In genomic region chr10:21572578-21572977, GRCh38 we compare ENCODE assay signal across 15 cellular contexts. TPM values are rescaled to one million over a fixed set of nuclear protein-coding genes. Genes with fewer than 3 reads are reported as not detected.
A peak's percentile ranks its signal among the peaks of the same experiment; 100 is the strongest.
DNase-seq lines count a peak whose midpoint lies in the region; ATAC-seq and TF ChIP-seq lines count a peak whose summit lies in the region.
"Had no signal": no experiment of that assay in that cellular context is flagged by ENCODE, and none has a peak within 500 bp of the region (broad histone marks: within the 10 kb centered on the region; RNA-seq: fewer than 3 reads in every experiment).

No MANE protein-coding gene starts in this region.

- no peaks in the 10 kb centered on the region; the same call in 1 of the 2 replicates for H3K27me3 Mint-ChIP-seq in H9 (ENCODE audit: low read depth)
- H3K27me3 Mint-ChIP-seq in CD4-positive, alpha-beta memory T cell, result no peaks in the 10 kb centered on the region

- H2AFZ ChIP-seq in H9 (ENCODE audit: low read length), result no peak overlapping the region

- no peak overlapping the region for H2BK20ac ChIP-seq in H9 (ENCODE audit: low read depth, low read length, poor library complexity, severe bottlenecking)

- H3K4me2 ChIP-seq in H9 (ENCODE audit: insufficient read depth, insufficient read length, low read length), result no peak overlapping the region

- POLR2A ChIA-PET in CD4-positive, alpha-beta memory T cell (lab: Charles Lee; ENCODE audit: partially characterized antibody), result no interaction called here

- H3K36me3 Mint-ChIP-seq in H9 (ENCODE audit: insufficient read depth in 1 of 3, low read depth in 3 of 3), result peaks cover 5 to 24% (median 23%) of the 10 kb centered on the region in 3 experiments; a peak in 6 of 7 replicates
- H3K36me3 Mint-ChIP-seq in CD4-positive, alpha-beta memory T cell, result peaks cover 30 to 40% of the 10 kb centered on the region in 2 donors

- H3K9ac ChIP-seq in H9 (ENCODE audit: extremely low read depth, insufficient read length, low read length), result no peak overlapping the region

- no peaks in the 10 kb centered on the region for H3K9me3 ChIP-seq in H9 (ENCODE audit: control insufficient read depth, low read depth, low read length)
- no peaks in the 10 kb centered on the region for H3K9me3 ChIP-seq in CD4-positive, alpha-beta memory T cell (ENCODE audit: control insufficient read depth in 1 of 2, low read length in 2 of 2)
- H3K9me3 ChIP-seq: upper lobe of left lung had no signal

- H3K4me1 ChIP-seq in H9 (ENCODE audit: insufficient read depth, low read length), result no peaks in the 10 kb centered on the region
- H3K4me1 ChIP-seq in CD4-positive, alpha-beta memory T cell (ENCODE audit: insufficient read depth, low read length), result peaks cover 31% of the 10 kb centered on the region

- no peaks in the 10 kb centered on the region for H4K20me1 ChIP-seq in H9 (ENCODE audit: control insufficient read depth, insufficient read depth, insufficient read length)

- no peak overlapping the region for H3K4me3 ChIP-seq in AG10803 (ENCODE audit: low read length)
- no peak overlapping the region for H3K4me3 ChIP-seq in CD4-positive, alpha-beta memory T cell (ENCODE audit: low read length in 2 of 2)
- H3K4me3 ChIP-seq: upper lobe of left lung had no signal

- H2BK120ac ChIP-seq in H9 (ENCODE audit: low read depth, low read length, poor library complexity, severe bottlenecking), result no peak overlapping the region

- no peaks in the 10 kb centered on the region for H3K23me2 ChIP-seq in H9 (ENCODE audit: insufficient read length, low read depth, low read length, poor library complexity, severe bottlenecking)

- peaks cover 6% of the 10 kb centered on the region; the same call in 1 of the 2 replicates for H3K79me2 ChIP-seq in H9 (ENCODE audit: insufficient read depth, low read length)

- H3K23ac ChIP-seq in H9 (ENCODE audit: insufficient read length, low read depth, low read length), result no peak overlapping the region

- H3K79me1 ChIP-seq in H9 (ENCODE audit: insufficient read depth, low read depth, low read length, poor library complexity, severe bottlenecking), result no peaks in the 10 kb centered on the region

- H3K56ac ChIP-seq in H9 (ENCODE audit: insufficient read length, low read depth, low read length), result no peak overlapping the region

- no peak overlapping the region for H3K27ac ChIP-seq in H9 (ENCODE audit: insufficient read length, low read depth, low read length)
- H3K27ac ChIP-seq in CD4-positive, alpha-beta memory T cell (ENCODE audit: low read depth, low read length), result no peak overlapping the region
- H3K27ac ChIP-seq: upper lobe of left lung had no signal

- H4K5ac ChIP-seq in H9 (ENCODE audit: insufficient read length, low read depth, low read length), result no peak overlapping the region

- H3K18ac ChIP-seq in H9 (ENCODE audit: insufficient read length, low read depth, low read length), result no peak overlapping the region

- no peak overlapping the region for H4K8ac ChIP-seq in H9 (replicated peaks; ENCODE audit: insufficient read length, low read depth, low read length)

- H2BK12ac ChIP-seq in H9 (ENCODE audit: insufficient read length, low read depth, low read length), result no peak overlapping the region

- H2AK5ac ChIP-seq in H9 (ENCODE audit: insufficient read length, low read length), result no peak overlapping the region

- H4K91ac ChIP-seq in H9 (ENCODE audit: insufficient read length, low read depth, low read length), result no peak overlapping the region

- no peak overlapping the region for H3T11ph ChIP-seq in H9 (ENCODE audit: low read length)

- H2BK15ac ChIP-seq in H9 (ENCODE audit: low read depth, low read length), result no peak overlapping the region

- H3K4me3 Mint-ChIP-seq in H9, result no peak overlapping the region
- no peak overlapping the region for H3K4me3 Mint-ChIP-seq in CD4-positive, alpha-beta memory T cell

- ATAC-seq in SK-N-SH treated with all-trans-retinoic acid at 6 μM for 48 hours, result peak; percentile 84
- no peak for ATAC-seq in HG03045 (IDR thresholded peaks at IDR 0.05; ENCODE audit: unreplicated experiment)

- no peak overlapping the region for H3K4ac ChIP-seq in H9 (ENCODE audit: low read depth, low read length)

- no CpG with 5 or more reads among the region's 3 CpGs for WGBS in H9 (ENCODE audit: extremely low coverage, insufficient read length, low lambda C conversion rate)

- peak overlapping the region in 1 of 3 experiments; percentile 72; a peak in 2 of 7 replicates for H3K27ac Mint-ChIP-seq in H9
- no peak overlapping the region for H3K27ac Mint-ChIP-seq in CD4-positive, alpha-beta memory T cell

- H3K36me3 ChIP-seq in CD4-positive, alpha-beta memory T cell (ENCODE audit: insufficient read depth, low read length), result no peaks in the 10 kb centered on the region

- peaks cover 19 to 37% of the 10 kb centered on the region in 2 experiments for H3K4me1 Mint-ChIP-seq in H9
- H3K4me1 Mint-ChIP-seq in CD4-positive, alpha-beta memory T cell, result peaks cover 41 to 58% (median 48%) of the 10 kb centered on the region in 4 donors

- DNase-seq in AG10803 (ENCODE audit: low read depth), result peak; percentile 67
- DNase-seq in fibroblast of the conjunctiva (ENCODE audit: low read depth), result peak; percentile 43
- peak; percentile 15 for DNase-seq in non-pigmented ciliary epithelial cell (ENCODE audit: low read depth)
- no peak for DNase-seq in H9
- no peak for DNase-seq in CD4-positive, alpha-beta memory T cell
- no peak for DNase-seq in NCI-H2107 (lab: John Stamatoyannopoulos, UW)
- DNase-seq: activated naive CD4-positive, alpha-beta T cell treated with Interleukin-2 at 50 U/mL for 16 hours; DMS53; mesendoderm; NCI-H2171; retina; T-helper 1 cell; upper lobe of left lung had no signal

- CTCF ChIA-PET in CD4-positive, alpha-beta memory T cell (lab: Charles Lee; ENCODE audit: partially characterized antibody), result no interaction called here

- intact Hi-C loops in CD4-positive, alpha-beta memory T cell (cut with micrococcal nuclease), result no loop called here

- H3K14ac ChIP-seq in H9 (ENCODE audit: insufficient read depth, low read length), result no peak overlapping the region

- TF ChIP-seq CTCF in AG10803 (conservative IDR thresholded peaks at IDR 0.05; ENCODE audit: low read length) (no peak), H9 (conservative IDR thresholded peaks at IDR 0.05) (no peak)

- H3K27me3 ChIP-seq in H9 (ENCODE audit: insufficient read depth, low read length), result no peaks in the 10 kb centered on the region
- H3K27me3 ChIP-seq in CD4-positive, alpha-beta memory T cell (ENCODE audit: insufficient read depth, low read length), result no peaks in the 10 kb centered on the region
- H3K27me3 ChIP-seq: upper lobe of left lung had no signal

- no peaks in the 10 kb centered on the region for H3K9me3 Mint-ChIP-seq in H9
- H3K9me3 Mint-ChIP-seq in CD4-positive, alpha-beta memory T cell, result peaks cover 0 to 2% (median 0%) of the 10 kb centered on the region in 8 donors

- H2BK5ac ChIP-seq in H9 (ENCODE audit: insufficient read length, low read length), result no peak overlapping the region

TF ChIP-seq in SK-N-SH treated with all-trans-retinoic acid at 6 μM for 48 hours, 23 proteins besides CTCF, POLR2A, EP300 and RAD21:
- TF ChIP-seq ESRRG (CRISPR knock-in tag; IDR thresholded peaks at IDR 0.05) (no peak), CSDC2 (CRISPR knock-in tag; IDR thresholded peaks at IDR 0.05) (no peak), ZNF565 (CRISPR knock-in tag; conservative IDR thresholded peaks at IDR 0.05; ENCODE audit: low read depth) (no peak), ZC3H10 (CRISPR knock-in tag; IDR thresholded peaks at IDR 0.05) (no peak), RARB (CRISPR knock-in tag; IDR thresholded peaks at IDR 0.05) (no peak), PPARA (CRISPR knock-in tag; IDR thresholded peaks at IDR 0.05; ENCODE audit: borderline replicate concordance) (no peak), SNAI2 (CRISPR knock-in tag; IDR thresholded peaks at IDR 0.05) (no peak), TCF4 (CRISPR knock-in tag; IDR thresholded peaks at IDR 0.05; ENCODE audit: borderline replicate concordance) (no peak), ZNF8 (CRISPR knock-in tag; IDR thresholded peaks at IDR 0.05) (no peak), OSR1 (CRISPR knock-in tag; IDR thresholded peaks at IDR 0.05) (no peak), CREB5 (CRISPR knock-in tag; IDR thresholded peaks at IDR 0.05; ENCODE audit: low read depth) (no peak), CSRNP3 (CRISPR knock-in tag; IDR thresholded peaks at IDR 0.05) (no peak), ZFP3 (CRISPR knock-in tag; IDR thresholded peaks at IDR 0.05) (no peak), ARNTL (CRISPR knock-in tag; IDR thresholded peaks at IDR 0.05; ENCODE audit: borderline replicate concordance, low read depth) (no peak)
TF ChIP-seq in SK-N-SH treated with all-trans-retinoic acid at 6 μM for 48 hours: peak in this region for 0.

RNA-seq across cellular contexts. Expression of gene MLLT10, which starts 38.5 kb away (rescaled TPM):
- total RNA-seq in H9 (2021), result 72.3 and 75.9 TPM in 2 replicates
- 10 to 100 TPM; 64.6 to 73.4 TPM for total RNA-seq in CD4-positive, alpha-beta memory T cell
- polyA plus RNA-seq in CD4-positive, alpha-beta memory T cell, result 1 to 10 TPM; 5.2 to 8.5 TPM

RNA-seq across cellular contexts. Expression of gene SKIDA1, which starts 47.1 kb away (rescaled TPM):
- 5.4 and 5.9 TPM in 2 replicates for total RNA-seq in H9 (2021)
- under 1 TPM; 0.39 to 0.73 TPM for total RNA-seq in CD4-positive, alpha-beta memory T cell
- polyA plus RNA-seq in CD4-positive, alpha-beta memory T cell, result under 1 TPM; 0.13 to 0.94 TPM

Comparison
In these comparisons a context has a peak if more than half of its experiments do, and no peak if none do; other contexts are left out.
1. DNase-seq: peak in AG10803 (single experiment), fibroblast of the conjunctiva (single experiment) and non-pigmented ciliary epithelial cell (single experiment); none in H9 (single experiment), CD4-positive, alpha-beta memory T cell (0 of 5) and NCI-H2107 (single experiment).